Comparison of ENCODE assay signal across 11 cellular contexts in the genomic region with DNA sequence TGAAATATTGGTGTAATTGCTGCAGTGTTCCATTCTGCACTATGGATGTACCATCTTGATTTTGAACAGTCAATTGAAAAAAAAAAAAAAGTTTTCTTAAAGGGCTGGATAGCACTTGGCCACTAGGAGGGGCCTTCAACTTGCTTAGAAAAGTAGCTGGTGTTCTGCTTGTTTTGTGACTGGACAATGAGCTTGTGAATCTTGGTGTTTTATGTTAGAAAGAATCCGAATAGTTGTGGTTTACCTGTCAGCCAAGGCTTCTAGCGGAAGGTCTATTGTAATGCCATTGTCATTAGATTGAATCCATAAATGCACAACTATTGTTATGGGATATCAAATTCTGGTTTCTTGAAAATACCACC.
DNase-seq lines count a peak whose midpoint lies in the region; ATAC-seq and TF ChIP-seq lines count a peak whose summit lies in the region.
"Had no signal": no experiment of that assay in that cellular context is flagged by ENCODE, and none has a peak within 500 bp of the region (broad histone marks: within the 10 kb centered on the region; RNA-seq: fewer than 3 reads in every experiment).

No MANE protein-coding gene starts in this region.

- H3K36me3 ChIP-seq in left lung = no peaks in the 10 kb centered on the region
- H3K36me3 ChIP-seq: SJCRH30 had no signal

- H3K27me3 ChIP-seq in left lung = no peaks in the 10 kb centered on the region
- H3K27me3 ChIP-seq: SJCRH30 had no signal

- DNase-seq in AG08396 (ENCODE audit: low spot score) = peak; percentile 27
- DNase-seq in HuH-7.5 (ENCODE audit: low spot score) = peak; percentile 10
- no peak for DNase-seq in astrocyte of the cerebellum (ENCODE audit: low read depth)
- no peak for DNase-seq in left lung
- DNase-seq in Kasumi-1 (lab: John Stamatoyannopoulos, UW) = no peak
- no peak for DNase-seq in T1000 (lab: John Stamatoyannopoulos, UW)
- DNase-seq: activated effector memory CD4-positive, alpha-beta T cell treated with Interleukin-2 at 50 U/mL for 16 hours; SJCRH30; stimulated activated naive CD8-positive, alpha-beta T cell treated with anti-CD3 and anti-CD28 coated beads, Interleukin-15, Interleukin-2, amounts not matched to agents 100 U/mL and 50 U/mL, for 24 hours had no signal

- H3K27ac ChIP-seq in left lung = no peak overlapping the region
- H3K27ac ChIP-seq: SJCRH30 had no signal

- intact Hi-C loops in left lung (cut with DNase I) = no loop called here

- H3K9me3 ChIP-seq in left lung = no peaks in the 10 kb centered on the region
- H3K9me3 ChIP-seq: SJCRH30 had no signal

- H3K4me3 ChIP-seq in astrocyte of the cerebellum (ENCODE audit: low read depth, low read length) (no peak overlapping the region), left lung (no peak overlapping the region)
- H3K4me3 ChIP-seq: SJCRH30 had no signal

- TF ChIP-seq CTCF in astrocyte of the cerebellum (IDR thresholded peaks at IDR 0.05; ENCODE audit: low read depth, low read length, missing control alignments) = peak; percentile 70
- no peak for TF ChIP-seq CTCF in left lung (IDR thresholded peaks at IDR 0.05)

- ATAC-seq in left lung (peak; percentile 40), esophagus mucosa (no peak), GM18520 (IDR thresholded peaks at IDR 0.05; ENCODE audit: unreplicated experiment) (no peak)
- ATAC-seq: stimulated activated naive CD8-positive, alpha-beta T cell treated with anti-CD3 and anti-CD28 coated beads, Interleukin-15, Interleukin-2, amounts not matched to agents 100 U/mL and 50 U/mL, for 24 hours had no signal

- peaks cover 0 to 6% of the 10 kb centered on the region in 2 donors for H3K4me1 ChIP-seq in left lung
- H3K4me1 ChIP-seq: SJCRH30 had no signal

- in situ Hi-C loops in astrocyte of the cerebellum (cut with HindIII; ENCODE audit: low sequenced_read_pairs) = no loop called here

Comparison
In these comparisons a context has a peak if more than half of its experiments do, and no peak if none do; other contexts are left out.
1. DNase-seq: peak in AG08396 (single experiment) and HuH-7.5 (single experiment); none in astrocyte of the cerebellum (single experiment), left lung (0 of 2), Kasumi-1 (0 of 2) and T1000 (single experiment).